ENCODE assay signal across 14 cellular contexts in genomic region chr6:36788768-36789167, GRCh38. TPM values are rescaled to one million over a fixed set of nuclear protein-coding genes. Genes with fewer than 3 reads are reported as not detected.
DNase-seq lines count a peak whose midpoint lies in the region; ATAC-seq, FAIRE-seq and TF ChIP-seq lines count a peak whose summit lies in the region.
"Had no signal": no experiment of that assay in that cellular context is flagged by ENCODE, and none has a peak within 500 bp of the region (broad histone marks: within the 10 kb centered on the region; RNA-seq: fewer than 3 reads in every experiment).

No MANE protein-coding gene starts in this region.

- intact Hi-C loops in A673 (cut with micrococcal nuclease; ENCODE audit: unreplicated experiment) = no loop called here
- intact Hi-C loops in kidney (cut with DNase I) = no loop called here
- intact Hi-C loops in posterior vena cava (cut with DNase I) = no loop called here

- no peaks in the 10 kb centered on the region for H4K20me1 ChIP-seq in SK-N-SH (ENCODE audit: insufficient read depth)

- H3K9me3 ChIP-seq in A673 (ENCODE audit: low read depth, low read length, poor library complexity, severe bottlenecking) (no peaks in the 10 kb centered on the region), kidney (ENCODE audit: control insufficient read depth in 1 of 2, low read length in 2 of 2) (no peaks in the 10 kb centered on the region), SK-N-SH (no peaks in the 10 kb centered on the region)
- H3K9me3 ChIP-seq: SJSA1 had no signal

- POLR2A ChIA-PET in A673 (lab: Charles Lee; ENCODE audit: low non-redundant PET) (no interaction called here), SK-N-SH (lab: Yijun Ruan, JAX) (no interaction called here)

- no peaks in the 10 kb centered on the region for H3K27me3 ChIP-seq in A673 (replicated peaks; ENCODE audit: insufficient read depth, low read depth, low read length, poor library complexity)
- H3K27me3 ChIP-seq in SK-N-SH (ENCODE audit: insufficient read depth) = no peaks in the 10 kb centered on the region

- no peak for TF ChIP-seq EP300 in SK-N-SH (IDR thresholded peaks at IDR 0.05; ENCODE audit: borderline replicate concordance in 1 of 2, low read depth in 1 of 2, low read length in 1 of 2)

- CTCF ChIA-PET in A673 (lab: Charles Lee) (no interaction called here), SK-N-SH (lab: Yijun Ruan, JAX) (interaction anchor here (1.2 to 5.3 kb wide), 4 partner anchors 18 to 30 kb away, joined by 3 to 28 read pairs (median 8); no protein-coding TSS in a partner anchor)

- FAIRE-seq in kidney (lab: Jason Lieb, UNC) = no peak

- no peak overlapping the region for H3K4me3 ChIP-seq in A673 (ENCODE audit: low read depth, low read length, poor library complexity, severe bottlenecking)
- H3K4me3 ChIP-seq in kidney (ENCODE audit: low read length in 2 of 2) = no peak overlapping the region
- no peak overlapping the region for H3K4me3 ChIP-seq in SK-N-SH (ENCODE audit: low read depth in 2 of 2, low read length in 1 of 2)
- H3K4me3 ChIP-seq: SJSA1 had no signal

- H3K36me3 ChIP-seq in A673 (ENCODE audit: insufficient read depth, low read length, poor library complexity, severe bottlenecking) = no peaks in the 10 kb centered on the region
- H3K36me3 ChIP-seq in kidney (ENCODE audit: control insufficient read depth in 1 of 2, insufficient read depth in 2 of 2, low read length in 2 of 2) = no peaks in the 10 kb centered on the region
- H3K36me3 ChIP-seq in SK-N-SH (replicated peaks in 1 of 2; ENCODE audit: control insufficient read depth in 1 of 2, insufficient read depth in 2 of 2, low read length in 1 of 2) = no peaks in the 10 kb centered on the region
- H3K36me3 ChIP-seq: brain microvascular endothelial cell, SJSA1 had no signal

- H3K4me2 ChIP-seq in SK-N-SH = no peak overlapping the region

- peak; percentile 54 for DNase-seq in A673 (ENCODE audit: low spot score)
- peak; percentile 38 for DNase-seq in ELR (ENCODE audit: low read depth)
- peak; percentile 11 to 23 for DNase-seq in activated CD4-positive, alpha-beta T cell treated with anti-CD3 and anti-CD28 coated beads, Interleukin-2, amount 50 U/mL, for 4 hours
- peak; percentile 21 for DNase-seq in kidney
- no peak for DNase-seq in SK-N-SH
- DNase-seq in posterior vena cava (ENCODE audit: low spot score) = no peak
- DNase-seq: brain microvascular endothelial cell; effector memory CD4-positive, alpha-beta T cell; kidney glomerular epithelial cell; NCI-H2081 treated with DMSO at 0.1 percent for 48 hours; retina had no signal

- no peaks in the 10 kb centered on the region for H3F3A ChIP-seq in SK-N-SH (replicated peaks; ENCODE audit: insufficient read depth)

- no peak for TF ChIP-seq RAD21 in SK-N-SH (IDR thresholded peaks at IDR 0.05; ENCODE audit: low read length)

- TF ChIP-seq CTCF in A673 (conservative IDR thresholded peaks at IDR 0.05; ENCODE audit: low read depth, low read length) (no peak), kidney (IDR thresholded peaks at IDR 0.05; ENCODE audit: borderline replicate concordance, extremely low read depth, insufficient read depth) (no peak), SK-N-SH (IDR thresholded peaks at IDR 0.05) (no peak)

- no TSS peak for BruUV-seq in A673 (replicated peaks; lab: Mats Ljungman, UMichigan)

- H3K4me1 ChIP-seq in A673 (ENCODE audit: insufficient read depth, low read length, poor library complexity, severe bottlenecking) (peaks cover 8% of the 10 kb centered on the region), kidney (ENCODE audit: control insufficient read depth in 1 of 2, insufficient read depth in 1 of 2, low read depth in 1 of 2, low read length in 2 of 2) (no peaks in the 10 kb centered on the region), SK-N-SH (ENCODE audit: control insufficient read depth in 1 of 2, insufficient read depth in 2 of 2, low read depth in 1 of 2, low read length in 1 of 2) (peaks cover 0 to 14% of the 10 kb centered on the region in 2 experiments; a peak in 2 of 4 replicates)
- H3K4me1 ChIP-seq: SJSA1 had no signal

- H3K9me2 ChIP-seq in SK-N-SH = no peaks in the 10 kb centered on the region

- H3K79me2 ChIP-seq in SK-N-SH (ENCODE audit: insufficient read depth) = no peaks in the 10 kb centered on the region

- H2AFZ ChIP-seq in SK-N-SH (ENCODE audit: low read depth) = no peak overlapping the region

- ATAC-seq in GM18909 (IDR thresholded peaks at IDR 0.05; ENCODE audit: poor library complexity, unreplicated experiment) (no peak), HG03571 (IDR thresholded peaks at IDR 0.05; ENCODE audit: unreplicated experiment) (no peak)

- H3K27ac ChIP-seq in A673 (ENCODE audit: low read depth, low read length, poor library complexity, severe bottlenecking) = no peak overlapping the region
- H3K27ac ChIP-seq in kidney (ENCODE audit: low read depth in 2 of 2, low read length in 2 of 2) = no peak overlapping the region
- no peak overlapping the region for H3K27ac ChIP-seq in SK-N-SH (ENCODE audit: low read depth in 2 of 2, low read length in 1 of 2)
- H3K27ac ChIP-seq: brain microvascular endothelial cell, SJSA1 had no signal

- WGBS in SK-N-SH (ENCODE audit: low lambda C conversion rate) = 75% methylated on average over 4 of the region's 4 CpGs

- no peak overlapping the region for H3K9ac ChIP-seq in kidney (ENCODE audit: low read length in 2 of 2)
- no peak overlapping the region for H3K9ac ChIP-seq in SK-N-SH

TF ChIP-seq in SK-N-SH, 30 proteins besides CTCF, POLR2A, EP300 and RAD21:
- TF ChIP-seq NFIC (IDR thresholded peaks at IDR 0.05; ENCODE audit: borderline replicate concordance) (no peak), NRF1 (IDR thresholded peaks at IDR 0.05; ENCODE audit: low read depth, low read length) (no peak), IRF3 (IDR thresholded peaks at IDR 0.05; ENCODE audit: low read depth, low read length) (no peak)

RNA-seq across cellular contexts. Expression of gene CPNE5, which starts 50.5 kb away (rescaled TPM):
- total RNA-seq in A673 (2021) (0.13 and 0.48 TPM in 2 replicates), kidney (7.1 TPM), posterior vena cava (1 to 10 TPM; 5.2 to 5.4 TPM)
- polyA plus RNA-seq in kidney (ENCODE audit: insufficient read depth, low read depth, low replicate concordance) (3.7 TPM), SK-N-SH (2012; rRNA removed) (0.30 and 0.47 TPM in 2 replicates)
- 0.21 and 0.25 TPM in 2 replicates for polyA plus RNA-seq in SK-N-SH (2012; cell fraction: cytosol; rRNA removed)
- polyA plus RNA-seq in SK-N-SH (2012; cell fraction: nucleus; rRNA removed) = 0.47 and 0.54 TPM in 2 replicates

Comparison
In these comparisons a context has a peak if more than half of its experiments do, and no peak if none do; other contexts are left out.
1. DNase-seq: peak in A673 (single experiment), ELR (single experiment), activated CD4-positive, alpha-beta T cell treated with anti-CD3 and anti-CD28 coated beads, Interleukin-2, amount 50 U/mL, for 4 hours (2 of 2) and kidney (single experiment); none in SK-N-SH (single experiment) and posterior vena cava (single experiment).